In the genomic region with DNA sequence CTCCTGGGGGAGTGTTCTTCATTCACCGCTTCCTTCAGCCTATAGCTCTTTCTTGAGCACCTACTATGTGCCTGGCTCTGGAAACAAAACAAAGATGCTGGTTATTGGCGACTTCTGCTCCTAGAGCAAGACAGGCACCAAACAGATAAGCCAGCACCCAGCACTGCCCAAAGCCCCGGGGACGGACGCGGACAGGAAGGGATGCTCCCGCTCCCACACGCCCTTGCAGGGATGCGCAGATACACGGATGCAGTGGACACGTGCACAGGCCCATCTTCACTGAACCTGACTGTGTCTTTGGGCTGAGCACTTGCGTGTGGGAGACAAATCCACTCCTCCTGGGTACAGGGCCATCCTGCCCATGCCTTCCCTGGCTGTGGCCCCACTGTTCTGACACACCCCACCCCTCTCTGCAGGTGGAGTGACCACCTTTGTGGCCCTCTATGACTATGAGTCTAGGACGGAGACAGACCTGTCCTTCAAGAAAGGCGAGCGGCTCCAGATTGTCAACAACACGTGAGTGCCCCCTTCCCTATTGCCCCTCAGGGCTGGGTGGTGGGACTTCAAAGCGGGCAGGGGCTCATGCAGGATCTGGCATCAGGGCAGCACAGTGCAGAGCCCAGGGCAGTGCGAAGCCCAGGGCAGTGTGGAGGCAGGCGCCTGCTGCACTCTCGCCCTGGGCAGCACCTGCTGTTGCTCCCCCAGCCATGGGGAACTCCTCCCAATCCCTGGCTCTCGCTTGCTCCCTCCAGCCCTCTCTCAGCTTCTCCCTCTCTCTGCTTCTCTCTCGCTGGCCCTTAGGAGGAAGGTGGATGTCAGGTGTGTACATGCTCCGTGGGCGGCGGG, we compare ENCODE assay signal across 21 cellular contexts. TPM values are rescaled to one million over a fixed set of nuclear protein-coding genes. Genes with fewer than 3 reads are reported as not detected.
DNase-seq lines count a peak whose midpoint lies in the region; ATAC-seq, FAIRE-seq and TF ChIP-seq lines count a peak whose summit lies in the region.
"Had no signal": no experiment of that assay in that cellular context is flagged by ENCODE, and none has a peak within 500 bp of the region (broad histone marks: within the 10 kb centered on the region; RNA-seq: fewer than 3 reads in every experiment).

No MANE protein-coding gene starts in this region.

- H3K9ac ChIP-seq in neuronal stem cell (ENCODE audit: low read depth, low read length, poor library complexity): peak overlapping the region; percentile 54
- H3K9ac ChIP-seq: GM23248 had no signal

- H2AFZ ChIP-seq in neuronal stem cell (ENCODE audit: low read length): no peak overlapping the region
- H2AFZ ChIP-seq: GM23248 had no signal

- no peak for TF ChIP-seq RAD21 in A549 (conservative IDR thresholded peaks at IDR 0.05 in 1 of 2, IDR thresholded peaks at IDR 0.05 in 1 of 2)

- peak overlapping the region; percentile 60 for H2BK15ac ChIP-seq in neuronal stem cell (ENCODE audit: low read length)

- TF ChIP-seq EP300 in A549 (IDR thresholded peaks at IDR 0.05): no peak

- no peak overlapping the region for H3K4ac ChIP-seq in neuronal stem cell (ENCODE audit: low read length)

- no peak for DNase-seq in A549 (ENCODE audit: low read depth in 1 of 2, low spot score in 1 of 2)
- DNase-seq in H7: peak; percentile 25
- DNase-seq in neuronal stem cell (ENCODE audit: low spot score): no peak
- no peak for DNase-seq in SIG-M5 treated with dmso at 0.1 percent for 504 hours (lab: John Stamatoyannopoulos, UW; ENCODE audit: unreplicated experiment)
- DNase-seq in NCI-H226: no peak
- no peak for DNase-seq in AG08396 (ENCODE audit: low spot score)
- no peak for DNase-seq in cerebellar nuclear complex (lab: John Stamatoyannopoulos, UW)
- DNase-seq: activated CD4-positive, alpha-beta memory T cell treated with anti-CD3 and anti-CD28 coated beads for 36 hours; activated naive CD8-positive, alpha-beta T cell treated with anti-CD3 and anti-CD28 coated beads, Interleukin-2, amount 10 ng/mL, durations not matched to agents 7 days and 5 days; activated T-cell treated with anti-CD3 and anti-CD28 coated beads, Interleukin-2, amount 50 U/mL, for 48 hours; brain microvascular endothelial cell; dermis blood vessel endothelial cell; erythroblast; GM23248; midbrain; NCI-H526 treated with DMSO at 0.1 percent for 48 hours; stimulated activated CD4-positive, alpha-beta T cell treated with anti-CD3 and anti-CD28 coated beads, Interleukin-15, amount 100 ng/mL, for 24 hours; T-cell had no signal

- H3K4me3 Mint-ChIP-seq in dendritic cell treated with granulocyte-macrophage colony-stimulating factor and Interleukin-4, amounts not matched to agents 40 ng/mL and 50 ng/mL, for 4 days: no peak overlapping the region

- H2AK5ac ChIP-seq in neuronal stem cell (ENCODE audit: low read depth, low read length): peak overlapping the region; percentile 93

- H2BK12ac ChIP-seq in neuronal stem cell (ENCODE audit: low read length): peak overlapping the region; percentile 92

- POLR2A ChIA-PET in A549 (lab: Yijun Ruan, JAX): interaction anchor here (1.4 to 2.3 kb wide), 2 partner anchors 42 to 97 kb away, joined by 4 to 10 read pairs; partner anchors contain the start of gene MANBAL

- 72% methylated on average over 24 of the region's 25 CpGs for WGBS in A549 (ENCODE audit: missing lambda C conversion rate)
- no CpG with 5 or more reads among the region's 25 CpGs for WGBS in neuronal stem cell (ENCODE audit: extremely low coverage in 2 of 2, insufficient read length in 2 of 2, insufficient replicate concordance in 1 of 2), 2 donors

- H3K4me3 ChIP-seq in A549 (peak overlapping the region; percentile 55), H7 (ENCODE audit: insufficient read depth, low read depth, low read length) (no peak overlapping the region), neuronal stem cell (ENCODE audit: low read length in 2 of 2) (no peak overlapping the region)
- H3K4me3 ChIP-seq: GM23248, suprapubic skin had no signal

- TF ChIP-seq CTCF in A549 (IDR thresholded peaks at IDR 0.05): no peak

- no peak for FAIRE-seq in A549 (lab: Jason Lieb, UNC)
- FAIRE-seq: frontal cortex had no signal

- H3K36me3 ChIP-seq in H7 (replicated peaks; ENCODE audit: control insufficient read depth, insufficient read depth, low read length): peaks cover 11% of the 10 kb centered on the region
- peaks cover 34 to 62% of the 10 kb centered on the region in 2 donors for H3K36me3 ChIP-seq in neuronal stem cell (replicated peaks in 1 of 2; ENCODE audit: control insufficient read depth in 2 of 2, insufficient read depth in 2 of 2, low read length in 2 of 2)

- no peak for TF ChIP-seq POLR2A in A549 (IDR thresholded peaks at IDR 0.05; ENCODE audit: low read length)

- H3K9me3 Mint-ChIP-seq in dendritic cell treated with granulocyte-macrophage colony-stimulating factor and Interleukin-4, amounts not matched to agents 40 ng/mL and 50 ng/mL, for 4 days: no peaks in the 10 kb centered on the region
- H3K9me3 Mint-ChIP-seq: activated CD4-positive, alpha-beta memory T cell treated with anti-CD3 and anti-CD28 coated beads for 36 hours; activated naive CD8-positive, alpha-beta T cell treated with anti-CD3 and anti-CD28 coated beads, Interleukin-2, amount 10 ng/mL, durations not matched to agents 7 days and 5 days; T-cell had no signal

- CTCF ChIA-PET in A549 (lab: Yijun Ruan, JAX): interaction anchor here (0.7 to 8.7 kb wide), 33 partner anchors 7 to 495 kb away, joined by 3 to 113 read pairs (median 6); partner anchors contain the start of genes MANBAL and SRC

- peak overlapping the region; percentile 76 for H3K14ac ChIP-seq in neuronal stem cell (ENCODE audit: low read length)

- no peaks in the 10 kb centered on the region for H3K27me3 ChIP-seq in H7 (ENCODE audit: control insufficient read depth, insufficient read depth, low read length)
- H3K27me3 ChIP-seq in neuronal stem cell (ENCODE audit: control insufficient read depth in 3 of 3, insufficient read depth in 3 of 3, low read depth in 1 of 3, low read length in 3 of 3): no peaks in the 10 kb centered on the region
- H3K27me3 ChIP-seq: brain microvascular endothelial cell, suprapubic skin had no signal

- H3K27me3 Mint-ChIP-seq in dendritic cell treated with granulocyte-macrophage colony-stimulating factor and Interleukin-4, amounts not matched to agents 40 ng/mL and 50 ng/mL, for 4 days: no peaks in the 10 kb centered on the region
- H3K27me3 Mint-ChIP-seq: T-cell had no signal

- no peaks in the 10 kb centered on the region for H3K9me3 ChIP-seq in A549
- H3K9me3 ChIP-seq in neuronal stem cell (replicated peaks in 1 of 2; ENCODE audit: control insufficient read depth in 2 of 2, insufficient read depth in 1 of 2, low read depth in 1 of 2, low read length in 2 of 2): no peaks in the 10 kb centered on the region
- H3K9me3 ChIP-seq: suprapubic skin had no signal

- no peak for ATAC-seq in A549

- H4K8ac ChIP-seq in neuronal stem cell (ENCODE audit: low read depth, low read length): peak overlapping the region; percentile 31

- H3K23ac ChIP-seq in neuronal stem cell (ENCODE audit: low read depth, low read length, poor library complexity): peak overlapping the region; percentile 78

- intact Hi-C loops in dendritic cell treated with granulocyte-macrophage colony-stimulating factor and Interleukin-4, amounts not matched to agents 40 ng/mL and 50 ng/mL, for 4 days (cut with micrococcal nuclease): loop anchor here (2.0 to 10.0 kb wide), 2 partner anchors 109 to 191 kb away; no protein-coding TSS in a partner anchor

- H3K27ac ChIP-seq in A549 (peak overlapping the region; percentile 96 to 98), neuronal stem cell (replicated peaks; ENCODE audit: low read length) (no peak overlapping the region)
- H3K27ac ChIP-seq: brain microvascular endothelial cell, GM23248, suprapubic skin had no signal

- H2BK5ac ChIP-seq in neuronal stem cell (ENCODE audit: low read length): peak overlapping the region; percentile 78

- H3K4me1 ChIP-seq in A549 (peaks cover 83% of the 10 kb centered on the region), neuronal stem cell (ENCODE audit: control insufficient read depth in 2 of 2, insufficient read depth in 1 of 2, low read depth in 1 of 2, low read length in 2 of 2) (peaks cover 3 to 4% of the 10 kb centered on the region in 2 donors)

- peak overlapping the region; percentile 55 for H3K27ac Mint-ChIP-seq in dendritic cell treated with granulocyte-macrophage colony-stimulating factor and Interleukin-4, amounts not matched to agents 40 ng/mL and 50 ng/mL, for 4 days
- H3K27ac Mint-ChIP-seq: activated CD4-positive, alpha-beta memory T cell treated with anti-CD3 and anti-CD28 coated beads for 36 hours had no signal

- peaks cover 50% of the 10 kb centered on the region for H3K4me1 Mint-ChIP-seq in dendritic cell treated with granulocyte-macrophage colony-stimulating factor and Interleukin-4, amounts not matched to agents 40 ng/mL and 50 ng/mL, for 4 days (ENCODE audit: low read depth)

- H3K18ac ChIP-seq in neuronal stem cell (ENCODE audit: low read length): peak overlapping the region; percentile 79

- peaks cover 80% of the 10 kb centered on the region for H3K36me3 Mint-ChIP-seq in dendritic cell treated with granulocyte-macrophage colony-stimulating factor and Interleukin-4, amounts not matched to agents 40 ng/mL and 50 ng/mL, for 4 days (ENCODE audit: low read depth)
- H3K36me3 Mint-ChIP-seq: activated CD4-positive, alpha-beta memory T cell treated with anti-CD3 and anti-CD28 coated beads for 36 hours; activated naive CD8-positive, alpha-beta T cell treated with anti-CD3 and anti-CD28 coated beads, Interleukin-2, amount 10 ng/mL, durations not matched to agents 7 days and 5 days; T-cell had no signal

- peak overlapping the region; percentile 71 for H3K4me2 ChIP-seq in A549
- no peak overlapping the region for H3K4me2 ChIP-seq in neuronal stem cell (ENCODE audit: insufficient read depth, low read length, poor library complexity, severe bottlenecking)

- H2BK120ac ChIP-seq in neuronal stem cell (ENCODE audit: low read depth, low read length): peak overlapping the region; percentile 53

- H4K91ac ChIP-seq in neuronal stem cell (ENCODE audit: low read depth, low read length, poor library complexity): no peak overlapping the region

- peaks cover 23% of the 10 kb centered on the region for H3K79me1 ChIP-seq in neuronal stem cell (ENCODE audit: low read depth, low read length)

TF ChIP-seq in A549, 52 proteins besides CTCF, POLR2A, EP300 and RAD21 (continues in another document):
- TF ChIP-seq HOXA7 (CRISPR knock-in tag; IDR thresholded peaks at IDR 0.05) (peak; percentile 59; the same call in 1 of the 2 replicates), ZSCAN20 (CRISPR knock-in tag; IDR thresholded peaks at IDR 0.05) (no peak), CEBPB (IDR thresholded peaks at IDR 0.05) (no peak), CHD2 (IDR thresholded peaks at IDR 0.05; ENCODE audit: low read length, partially characterized antibody) (no peak)

RNA-seq across cellular contexts. Expression of gene SRC, which starts 39.9 kb away (rescaled TPM):
- polyA plus RNA-seq in A549 (2011; rRNA removed) (154 and 212 TPM in 2 replicates), A549 (2017; fragmentation: RNase III; extraction: RNeasy Plus Mini Kit Qiagen cat#74134 plus additional on column Dnase treatment) (133 to 139 TPM (median 134 TPM) in 3 replicates)
- 122 and 170 TPM in 2 replicates for polyA plus RNA-seq in A549 (2012; cell fraction: cytosol; rRNA removed)
- 500 and 511 TPM in 2 replicates for polyA plus RNA-seq in A549 (2012; cell fraction: nucleus; rRNA removed)
- polyA minus RNA-seq in A549 (2011; rRNA and poly(A)+ RNA removed): 278 and 313 TPM in 2 replicates
- total RNA-seq in H7 (2014; rRNA removed; shearing (Covaris generic)): 31.4 and 32.5 TPM in 2 replicates
- 32.2 TPM for polyA plus RNA-seq in neuronal stem cell (2013, experiment 1 of 2)
- 33.5 TPM for polyA plus RNA-seq in neuronal stem cell (2013, experiment 2 of 2)
